ENCODE assay signal across 15 cellular contexts in the genomic region with DNA sequence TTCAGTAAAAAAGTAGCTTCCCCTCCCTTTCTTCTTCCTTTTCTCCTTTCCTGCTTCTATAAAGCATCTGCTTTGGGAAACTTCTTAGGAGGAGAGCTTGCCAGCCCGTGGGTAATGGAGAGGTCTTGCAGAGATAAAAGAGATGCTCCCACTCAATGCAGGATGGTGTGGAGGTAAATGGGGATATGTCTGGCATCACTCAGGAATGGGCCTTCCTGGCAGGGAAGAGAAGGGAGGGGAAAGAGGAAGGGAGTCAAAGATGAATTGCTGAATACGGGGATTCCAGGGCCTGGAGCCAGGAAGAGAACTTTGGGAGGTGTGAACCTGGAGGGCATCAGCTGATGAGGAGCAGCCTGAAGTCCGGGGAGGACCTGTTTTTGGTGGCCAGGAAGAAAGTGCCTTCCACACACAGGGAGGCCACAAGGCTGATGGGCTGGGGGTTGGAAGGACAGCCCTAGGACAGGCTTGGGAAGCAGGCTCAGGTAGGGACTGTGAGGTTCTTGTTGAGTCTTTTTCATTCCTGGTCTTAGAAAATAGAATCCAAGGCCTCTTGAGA. TPM values are rescaled to one million over a fixed set of nuclear protein-coding genes. Genes with fewer than 3 reads are reported as not detected.
DNase-seq lines count a peak whose midpoint lies in the region; ATAC-seq, FAIRE-seq and TF ChIP-seq lines count a peak whose summit lies in the region.
"Had no signal": no experiment of that assay in that cellular context is flagged by ENCODE, and none has a peak within 500 bp of the region (broad histone marks: within the 10 kb centered on the region; RNA-seq: fewer than 3 reads in every experiment).

No MANE protein-coding gene starts in this region.

- dilution Hi-C loops in keratinocyte (cut with MboI; ENCODE audit: extremely low pct_ligation_motif_present, low sequenced_read_pairs) = no loop called here

- no peaks in the 10 kb centered on the region for H4K20me1 ChIP-seq in keratinocyte (ENCODE audit: control insufficient read depth, extremely low read depth, insufficient read depth, low read length)

- H3K9me3 Mint-ChIP-seq in activated naive CD8-positive, alpha-beta T cell treated with anti-CD3 and anti-CD28 coated beads for 36 hours = peaks cover 15% of the 10 kb centered on the region

- peak overlapping the region; percentile 14 for H3K27ac Mint-ChIP-seq in activated naive CD8-positive, alpha-beta T cell treated with anti-CD3 and anti-CD28 coated beads for 36 hours

- H3K36me3 ChIP-seq in left ventricle myocardium inferior (no peaks in the 10 kb centered on the region), keratinocyte (ENCODE audit: control insufficient read depth in 2 of 2, extremely low read depth in 1 of 2, insufficient read depth in 2 of 2, low read length in 2 of 2) (no peaks in the 10 kb centered on the region), aorta (ENCODE audit: control insufficient read depth in 1 of 2, insufficient read depth in 2 of 2, low read length in 1 of 2) (no peaks in the 10 kb centered on the region)
- H3K36me3 ChIP-seq: HAP-1 had no signal

- FAIRE-seq in keratinocyte (lab: Jason Lieb, UNC) = no peak
- FAIRE-seq: bronchial epithelial cell had no signal

- H3K36me3 Mint-ChIP-seq in activated naive CD8-positive, alpha-beta T cell treated with anti-CD3 and anti-CD28 coated beads for 36 hours = peaks cover 2% of the 10 kb centered on the region

- intact Hi-C loops in left ventricle myocardium inferior (cut with micrococcal nuclease) = no loop called here
- intact Hi-C loops in cardiac septum (cut with DNase I) = loop anchor here (5.0 kb wide), 1 partner anchor 44 kb away; no protein-coding TSS in a partner anchor
- intact Hi-C loops in aorta (cut with DNase I) = no loop called here

- peak overlapping the region; percentile 22 for H3K4me2 ChIP-seq in keratinocyte (ENCODE audit: control insufficient read depth, extremely low read depth, insufficient read depth, low read depth, low read length)

- H3K9me3 ChIP-seq in left ventricle myocardium inferior (replicated peaks) = peaks cover 9% of the 10 kb centered on the region
- no peaks in the 10 kb centered on the region for H3K9me3 ChIP-seq in keratinocyte (ENCODE audit: control insufficient read depth, low read depth, low read length)
- H3K9me3 ChIP-seq in aorta (ENCODE audit: control insufficient read depth, low read length) = no peaks in the 10 kb centered on the region
- H3K9me3 ChIP-seq: HAP-1 had no signal

- no peaks in the 10 kb centered on the region for H3K27me3 ChIP-seq in left ventricle myocardium inferior (ENCODE audit: low read depth)
- no peaks in the 10 kb centered on the region for H3K27me3 ChIP-seq in keratinocyte (ENCODE audit: control insufficient read depth, extremely low read depth, insufficient read depth, low read length)
- H3K27me3 ChIP-seq in aorta (ENCODE audit: control insufficient read depth in 1 of 2, insufficient read depth in 2 of 2, low read length in 1 of 2) = no peaks in the 10 kb centered on the region

- H3K27me3 Mint-ChIP-seq in activated naive CD8-positive, alpha-beta T cell treated with anti-CD3 and anti-CD28 coated beads for 36 hours = peaks cover 4% of the 10 kb centered on the region

- peak overlapping the region; percentile 70 for H3K9ac ChIP-seq in keratinocyte (ENCODE audit: control insufficient read depth, extremely low read depth, insufficient read depth, low read length)

- peak overlapping the region; percentile 63 for H3K27ac ChIP-seq in left ventricle myocardium inferior (replicated peaks)
- H3K27ac ChIP-seq in keratinocyte (ENCODE audit: control insufficient read depth, insufficient read depth, low read length) = peak overlapping the region; percentile 99
- H3K27ac ChIP-seq in aorta (ENCODE audit: low read depth in 1 of 2, low read length in 2 of 2) = no peak overlapping the region
- H3K27ac ChIP-seq: psoas muscle had no signal

- H3K4me3 ChIP-seq in left ventricle myocardium inferior (no peak overlapping the region), keratinocyte (ENCODE audit: control insufficient read depth in 2 of 3, extremely low read depth in 1 of 3, insufficient read depth in 2 of 3, low read depth in 1 of 3, low read length in 3 of 3) (no peak overlapping the region), aorta (ENCODE audit: low read length in 2 of 2) (no peak overlapping the region)
- H3K4me3 ChIP-seq: HAP-1, psoas muscle had no signal

- no peak overlapping the region for H3K4me3 Mint-ChIP-seq in activated naive CD8-positive, alpha-beta T cell treated with anti-CD3 and anti-CD28 coated beads for 36 hours

- peaks cover 27% of the 10 kb centered on the region for H3K4me1 ChIP-seq in left ventricle myocardium inferior
- peaks cover 50% of the 10 kb centered on the region for H3K4me1 ChIP-seq in keratinocyte (ENCODE audit: control insufficient read depth, extremely low read depth, insufficient read depth, low read length)
- H3K4me1 ChIP-seq in aorta (ENCODE audit: control insufficient read depth in 1 of 2, insufficient read depth in 2 of 2, low read length in 2 of 2) = no peaks in the 10 kb centered on the region
- H3K4me1 ChIP-seq: HAP-1 had no signal

- whole genome bisulfite sequencing in aorta, 2 donors = 94 to 95% methylated on average over 3 of the region's 3 CpGs

- no peak for DNase-seq in left ventricle myocardium inferior
- no peak for DNase-seq in cardiac septum (ENCODE audit: low spot score)
- no peak for DNase-seq in activated naive CD8-positive, alpha-beta T cell treated with anti-CD3 and anti-CD28 coated beads for 36 hours
- DNase-seq in keratinocyte (ENCODE audit: low read depth, low spot score) = no peak
- DNase-seq in aorta = no peak
- DNase-seq in NCI-H69 (lab: John Stamatoyannopoulos, UW) = no peak
- DNase-seq in RPMI8226 = no peak
- DNase-seq: activated T-cell treated with anti-CD3 and anti-CD28 coated beads for 4 hours, C1 segment of cervical spinal cord, NCI-H1105 treated with DMSO at 0.1 percent for 48 hours, NCI-H510A treated with DMSO at 0.1 percent for 48 hours, psoas muscle had no signal

- H2AFZ ChIP-seq in keratinocyte (ENCODE audit: control insufficient read depth, low read length) = peak overlapping the region; percentile 55

- TF ChIP-seq CTCF in left ventricle myocardium inferior (IDR thresholded peaks at IDR 0.05; ENCODE audit: borderline replicate concordance) = no peak
- no peak for TF ChIP-seq CTCF in keratinocyte (optimal IDR thresholded peaks at IDR 0.05 in 1 of 3, IDR thresholded peaks at IDR 0.05 in 1 of 3, conservative IDR thresholded peaks at IDR 0.05 in 1 of 3; ENCODE audit: extremely low read depth in 1 of 3, insufficient read depth in 2 of 3, low read length in 3 of 3)

- H3K4me1 Mint-ChIP-seq in activated naive CD8-positive, alpha-beta T cell treated with anti-CD3 and anti-CD28 coated beads for 36 hours = peaks cover 17% of the 10 kb centered on the region

- no peaks in the 10 kb centered on the region for H3K9me1 ChIP-seq in keratinocyte (ENCODE audit: control insufficient read depth, extremely low read depth, insufficient read depth, low read length)

- no peaks in the 10 kb centered on the region for H3K79me2 ChIP-seq in keratinocyte (ENCODE audit: control insufficient read depth, insufficient read depth, low read length)

- peak; percentile 33 for ATAC-seq in aorta (ENCODE audit: low FRiP score)
- no peak for ATAC-seq in GM21367 (IDR thresholded peaks at IDR 0.05; ENCODE audit: unreplicated experiment)

RNA-seq across cellular contexts. Expression of gene IL1B, which starts 25.2 kb away (rescaled TPM):
- total RNA-seq in left ventricle myocardium inferior (0.27 TPM), cardiac septum (0.48 TPM), aorta (1 to 10 TPM; 2.8 to 9.3 TPM)
- not detected for total RNA-seq in activated naive CD8-positive, alpha-beta T cell treated with anti-CD3 and anti-CD28 coated beads for 36 hours
- polyA plus RNA-seq in keratinocyte (221 to 291 TPM (median 232 TPM) in 3 replicates), aorta (1 to 10 TPM; 1.2 to 1.9 TPM)
- polyA plus RNA-seq in keratinocyte (2011; ENCODE audit: low read depth) = 13.0 TPM
- polyA plus RNA-seq in keratinocyte (2011; cell fraction: cytosol; rRNA removed) = 233 and 264 TPM in 2 replicates
- polyA plus RNA-seq in keratinocyte (2011; cell fraction: nucleus; rRNA removed) = 352 and 413 TPM in 2 replicates
- polyA plus RNA-seq in keratinocyte (2012; ENCODE audit: low replicate concordance) = 20.2 and 162 TPM in 2 replicates
- 304 to 333 TPM (median 331 TPM) in 3 replicates for polyA minus RNA-seq in keratinocyte
- polyA minus RNA-seq in keratinocyte (2011; cell fraction: cytosol; rRNA and poly(A)+ RNA removed) = 193 TPM
- 183 and 312 TPM in 2 replicates for polyA minus RNA-seq in keratinocyte (2011; cell fraction: nucleus; rRNA and poly(A)+ RNA removed)

RNA-seq across cellular contexts. Expression of gene IL1A, which starts 27.1 kb away (rescaled TPM):
- total RNA-seq in left ventricle myocardium inferior = not detected
- total RNA-seq in cardiac septum = not detected
- total RNA-seq in activated naive CD8-positive, alpha-beta T cell treated with anti-CD3 and anti-CD28 coated beads for 36 hours = under 1 TPM; 0.16 to 0.20 TPM
- polyA plus RNA-seq in keratinocyte = 146 to 269 TPM (median 240 TPM) in 3 replicates
- 121 TPM for polyA plus RNA-seq in keratinocyte (2011; ENCODE audit: low read depth)
- polyA plus RNA-seq in keratinocyte (2011; cell fraction: cytosol; rRNA removed) = 145 and 292 TPM in 2 replicates
- 339 and 358 TPM in 2 replicates for polyA plus RNA-seq in keratinocyte (2011; cell fraction: nucleus; rRNA removed)
- 118 and 151 TPM in 2 replicates for polyA plus RNA-seq in keratinocyte (2012; ENCODE audit: low replicate concordance)
- 35.3 to 143 TPM (median 103 TPM) in 3 replicates for polyA minus RNA-seq in keratinocyte
- polyA minus RNA-seq in keratinocyte (2011; cell fraction: cytosol; rRNA and poly(A)+ RNA removed) = 90.0 TPM
- 106 and 198 TPM in 2 replicates for polyA minus RNA-seq in keratinocyte (2011; cell fraction: nucleus; rRNA and poly(A)+ RNA removed)
- total RNA-seq in aorta = under 1 TPM in 1 of 2 donors, not detected in 1; 0.19 TPM
- not detected for polyA plus RNA-seq in aorta

RNA-seq across cellular contexts. Expression of gene CKAP2L, which starts 46.9 kb away (rescaled TPM):
- total RNA-seq in left ventricle myocardium inferior (0.38 TPM), cardiac septum (0.30 TPM), aorta (under 1 TPM; 0.65 to 0.69 TPM)
- 10 to 100 TPM; 24.3 to 25.8 TPM for total RNA-seq in activated naive CD8-positive, alpha-beta T cell treated with anti-CD3 and anti-CD28 coated beads for 36 hours
- polyA plus RNA-seq in keratinocyte (1.2 to 10.9 TPM (median 9.3 TPM) in 3 replicates), aorta (under 1 TPM; under 0.01 to 0.08 TPM)
- 0.50 TPM for polyA plus RNA-seq in keratinocyte (2011; ENCODE audit: low read depth)
- polyA plus RNA-seq in keratinocyte (2011; cell fraction: cytosol; rRNA removed) = 1.8 and 3.3 TPM in 2 replicates
- 1.5 and 2.0 TPM in 2 replicates for polyA plus RNA-seq in keratinocyte (2011; cell fraction: nucleus; rRNA removed)
- 0.45 and 9.6 TPM in 2 replicates for polyA plus RNA-seq in keratinocyte (2012; ENCODE audit: low replicate concordance)
- 0.89 to 7.2 TPM (median 1.6 TPM) in 3 replicates for polyA minus RNA-seq in keratinocyte
- polyA minus RNA-seq in keratinocyte (2011; cell fraction: cytosol; rRNA and poly(A)+ RNA removed) = 1.2 TPM
- 0.84 and 2.2 TPM in 2 replicates for polyA minus RNA-seq in keratinocyte (2011; cell fraction: nucleus; rRNA and poly(A)+ RNA removed)

Comparison
In these comparisons a context has a peak if more than half of its experiments do, and no peak if none do; other contexts are left out.
1. H3K27ac ChIP-seq: peak in left ventricle myocardium inferior (single experiment) and keratinocyte (single experiment); none in aorta (0 of 2).
2. RNA of gene CKAP2L, which starts 46.9 kb away (total RNA-seq): 24.3 to 25.8 TPM in activated naive CD8-positive, alpha-beta T cell treated with anti-CD3 and anti-CD28 coated beads for 36 hours; 0.65 to 0.69 TPM in aorta, 0.38 TPM in left ventricle myocardium inferior (single experiment) and 0.30 TPM in cardiac septum (single experiment); every median in the first group is over 10 times any median in the second.